Comparison of ENCODE assay signal across 22 cellular contexts in genomic region chr11:122310701-122311100, GRCh38.
DNase-seq lines count a peak whose midpoint lies in the region; ATAC-seq, FAIRE-seq and TF ChIP-seq lines count a peak whose summit lies in the region.
"Had no signal": no experiment of that assay in that cellular context is flagged by ENCODE, and none has a peak within 500 bp of the region (broad histone marks: within the 10 kb centered on the region; RNA-seq: fewer than 3 reads in every experiment).

No MANE protein-coding gene starts in this region.

- no peaks in the 10 kb centered on the region for H3K79me1 ChIP-seq in neuronal stem cell (ENCODE audit: low read depth, low read length)

- peak; percentile 68 for DNase-seq in NCI-H2227 treated with DMSO at 0.1 percent for 48 hours (lab: John Stamatoyannopoulos, UW)
- no peak for DNase-seq in NCI-H2227 (lab: John Stamatoyannopoulos, UW; ENCODE audit: unreplicated experiment)
- DNase-seq in inferior parietal cortex (ENCODE audit: extremely low spot score), result peak; percentile 59
- DNase-seq in neuronal stem cell (ENCODE audit: low spot score), result no peak
- DNase-seq in thoracic aorta (ENCODE audit: low spot score), result no peak
- DNase-seq in H54 (ENCODE audit: insufficient read length, low spot score), result no peak
- DNase-seq: BE2C; CD8-positive, alpha-beta memory T cell; DMS 273 treated with DMSO at 0.1 percent for 48 hours; DMS79 treated with DMSO at 0.1 percent for 48 hours; H9; KBM-7; MG63; NCI-H2029; NCI-H526 treated with DMSO at 0.1 percent for 48 hours; Peyer's patch; SHP77 treated with DMSO at 0.1 percent for 48 hours had no signal

- FAIRE-seq in H54 (lab: Jason Lieb, UNC), result no peak
- FAIRE-seq: GM12892, GM19239 had no signal

- H2AFZ ChIP-seq in neuronal stem cell (ENCODE audit: low read length), result peak overlapping the region; percentile 16

- H3K4me1 ChIP-seq in neuronal stem cell (ENCODE audit: control insufficient read depth in 2 of 2, insufficient read depth in 1 of 2, low read depth in 1 of 2, low read length in 2 of 2), result peaks cover 4 to 44% of the 10 kb centered on the region in 2 donors
- peaks cover 0 to 44% of the 10 kb centered on the region in 2 donors for H3K4me1 ChIP-seq in thoracic aorta (ENCODE audit: control insufficient read depth in 1 of 2, low read depth in 2 of 2)
- H3K4me1 ChIP-seq: BE2C, Peyer's patch had no signal

- H3K9me3 ChIP-seq in neuronal stem cell (replicated peaks in 1 of 2; ENCODE audit: control insufficient read depth in 2 of 2, insufficient read depth in 1 of 2, low read depth in 1 of 2, low read length in 2 of 2), result no peaks in the 10 kb centered on the region
- no peaks in the 10 kb centered on the region for H3K9me3 ChIP-seq in thoracic aorta
- H3K9me3 ChIP-seq: BE2C, MG63, Peyer's patch had no signal

- H2BK120ac ChIP-seq in neuronal stem cell (ENCODE audit: low read depth, low read length), result no peak overlapping the region

- H2BK12ac ChIP-seq in neuronal stem cell (ENCODE audit: low read length), result no peak overlapping the region

- H3K18ac ChIP-seq in neuronal stem cell (ENCODE audit: low read length), result no peak overlapping the region

- H4K8ac ChIP-seq in neuronal stem cell (ENCODE audit: low read depth, low read length), result no peak overlapping the region

- ATAC-seq in thoracic aorta (ENCODE audit: insufficient number of reproducible peaks, low FRiP score, low read depth) (no peak), GM21576 (IDR thresholded peaks at IDR 0.05; ENCODE audit: unreplicated experiment) (no peak), HG03469 (IDR thresholded peaks at IDR 0.05; ENCODE audit: unreplicated experiment) (no peak)

- TF ChIP-seq POLR2A in H54 (IDR thresholded peaks at IDR 0.05; ENCODE audit: low read depth, low read length), result no peak

- H3K4me2 ChIP-seq in neuronal stem cell (ENCODE audit: insufficient read depth, low read length, poor library complexity, severe bottlenecking), result no peak overlapping the region

- no peak overlapping the region for H3K9ac ChIP-seq in neuronal stem cell (ENCODE audit: low read depth, low read length, poor library complexity)

- no peaks in the 10 kb centered on the region for H3K27me3 ChIP-seq in neuronal stem cell (ENCODE audit: control insufficient read depth in 3 of 3, insufficient read depth in 3 of 3, low read depth in 1 of 3, low read length in 3 of 3)
- H3K27me3 ChIP-seq in thoracic aorta (replicated peaks; ENCODE audit: insufficient read depth), result no peaks in the 10 kb centered on the region
- H3K27me3 ChIP-seq: BE2C, MG63, Peyer's patch had no signal

- WGBS in neuronal stem cell (ENCODE audit: extremely low coverage in 2 of 2, insufficient read length in 2 of 2, insufficient replicate concordance in 1 of 2), 2 donors, result no CpG with 5 or more reads among the region's 5 CpGs

- H2AK5ac ChIP-seq in neuronal stem cell (ENCODE audit: low read depth, low read length), result no peak overlapping the region

- no peak overlapping the region for H2BK5ac ChIP-seq in neuronal stem cell (ENCODE audit: low read length)

- H3K23ac ChIP-seq in neuronal stem cell (ENCODE audit: low read depth, low read length, poor library complexity), result no peak overlapping the region

- H3K27ac ChIP-seq in neuronal stem cell (replicated peaks; ENCODE audit: low read length), result no peak overlapping the region
- H3K27ac ChIP-seq in thoracic aorta, result peak overlapping the region; percentile 52 to 95
- H3K27ac ChIP-seq: 22Rv1, Peyer's patch had no signal

- no peak overlapping the region for H4K91ac ChIP-seq in neuronal stem cell (ENCODE audit: low read depth, low read length, poor library complexity)

- H3K36me3 ChIP-seq in neuronal stem cell (replicated peaks in 1 of 2; ENCODE audit: control insufficient read depth in 2 of 2, insufficient read depth in 2 of 2, low read length in 2 of 2) (no peaks in the 10 kb centered on the region), thoracic aorta (no peaks in the 10 kb centered on the region)
- H3K36me3 ChIP-seq: BE2C, MG63, Peyer's patch had no signal

- TF ChIP-seq CTCF in thoracic aorta (IDR thresholded peaks at IDR 0.05), result no peak

- H3K4me3 ChIP-seq in neuronal stem cell (ENCODE audit: low read length in 2 of 2) (no peak overlapping the region), thoracic aorta (peak overlapping the region; percentile 20)
- H3K4me3 ChIP-seq: MG63, Peyer's patch had no signal

- H3K14ac ChIP-seq in neuronal stem cell (ENCODE audit: low read length), result no peak overlapping the region

- no peak overlapping the region for H3K4ac ChIP-seq in neuronal stem cell (ENCODE audit: low read length)

- H2BK15ac ChIP-seq in neuronal stem cell (ENCODE audit: low read length), result no peak overlapping the region

Comparison
In these comparisons a context has a peak if more than half of its experiments do, and no peak if none do; other contexts are left out.
1. DNase-seq: peak in NCI-H2227 treated with DMSO at 0.1 percent for 48 hours (single experiment) and inferior parietal cortex (single experiment); none in NCI-H2227 (single experiment), neuronal stem cell (single experiment), thoracic aorta (single experiment) and H54 (single experiment).